9 cellular contexts compared by ENCODE assay signal in genomic region chr18:5238371-5238758, GRCh38. TPM values are rescaled to one million over a fixed set of nuclear protein-coding genes. Genes with fewer than 3 reads are reported as not detected.
DNase-seq lines count a peak whose midpoint lies in the region; ATAC-seq and FAIRE-seq lines count a peak whose summit lies in the region.
"Had no signal": no experiment of that assay in that cellular context is flagged by ENCODE, and none has a peak within 500 bp of the region (broad histone marks: within the 10 kb centered on the region; RNA-seq: fewer than 3 reads in every experiment).

No MANE protein-coding gene starts in this region.

- ATAC-seq in GM18498 (IDR thresholded peaks at IDR 0.05; ENCODE audit: unreplicated experiment) = peak; percentile 36
- peak; percentile 39 for ATAC-seq in HG02571 (IDR thresholded peaks at IDR 0.05; ENCODE audit: unreplicated experiment)

- no peak for FAIRE-seq in urothelium cell line (lab: Jason Lieb, UNC)

- DNase-seq in NCI-H2227 treated with DMSO at 0.1 percent for 48 hours (lab: John Stamatoyannopoulos, UW) (peak; percentile 51), glomerular visceral epithelial cell (ENCODE audit: extremely low spot score) (peak; percentile 36), occipital lobe (lab: John Stamatoyannopoulos, UW) (peak; percentile 37), urothelium cell line (ENCODE audit: low spot score) (peak; percentile 37), DMS153 (lab: John Stamatoyannopoulos, UW) (no peak)
- DNase-seq in activated gamma-delta T cell treated with anti-CD3 and anti-CD28 coated beads, Interleukin-2, amount 50 U/mL, for 16 hours (ENCODE audit: low read depth) = peak; percentile 7

RNA-seq across cellular contexts. Expression of gene AKAIN1, which starts 41.3 kb away (rescaled TPM):
- total RNA-seq in occipital lobe = 3.6 TPM
- total RNA-seq: glomerular endothelial cell had no signal

RNA-seq across cellular contexts. Expression of gene ZBTB14, which starts 57.2 kb away (rescaled TPM):
- total RNA-seq in occipital lobe = 36.8 TPM
